9 cellular contexts compared by ENCODE assay signal in the genomic region with DNA sequence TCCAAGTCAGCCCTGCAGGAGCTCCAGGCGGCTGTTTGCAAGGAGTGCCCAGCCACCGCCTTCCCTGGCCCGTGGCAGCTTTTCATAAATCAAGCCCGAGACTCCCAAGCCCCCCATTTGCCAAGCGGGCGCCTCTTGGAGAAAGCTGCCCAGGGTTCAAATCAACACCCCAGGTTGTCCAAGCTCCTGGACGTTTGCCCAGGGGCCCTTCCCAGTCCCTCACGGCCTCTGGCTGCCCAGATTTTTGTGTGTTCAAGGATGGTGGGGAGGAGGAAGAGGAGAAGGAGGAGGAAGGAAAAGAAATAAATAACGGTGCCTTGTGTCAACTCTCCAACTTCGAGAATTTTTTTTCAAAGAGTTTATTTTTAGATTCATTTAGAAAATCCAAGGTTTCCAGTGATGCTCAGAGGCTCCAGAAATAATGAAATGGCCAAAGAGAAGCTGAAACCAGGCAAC.
DNase-seq lines count a peak whose midpoint lies in the region; ATAC-seq and TF ChIP-seq lines count a peak whose summit lies in the region.
"Had no signal": no experiment of that assay in that cellular context is flagged by ENCODE, and none has a peak within 500 bp of the region (broad histone marks: within the 10 kb centered on the region; RNA-seq: fewer than 3 reads in every experiment).

No MANE protein-coding gene starts in this region.

- H3K4me3 ChIP-seq in HAP-1 (peak overlapping the region; percentile 34), astrocyte of the cerebellum (ENCODE audit: low read depth, low read length) (peak overlapping the region; percentile 65), iPS-15b (ENCODE audit: low read depth, low read length) (peak overlapping the region; percentile 82), skeletal muscle cell (ENCODE audit: low read depth, low read length) (peak overlapping the region; percentile 58)

- H3K4me1 ChIP-seq in HAP-1, result peaks cover 20% of the 10 kb centered on the region
- H3K4me1 ChIP-seq in iPS-15b (ENCODE audit: control insufficient read depth, insufficient read depth, low read length), result peaks cover 4% of the 10 kb centered on the region

- no peaks in the 10 kb centered on the region for H3K27me3 ChIP-seq in HAP-1 (ENCODE audit: low read depth)
- peaks cover 63% of the 10 kb centered on the region for H3K27me3 ChIP-seq in iPS-15b (ENCODE audit: control insufficient read depth, insufficient read depth, low read length)

- no peak overlapping the region for H3K9ac ChIP-seq in iPS-15b (ENCODE audit: low read depth, low read length)

- in situ Hi-C loops in HAP-1 (cut with MboI; ENCODE audit: low sequenced_read_pairs), result no loop called here
- in situ Hi-C loops in astrocyte of the cerebellum (cut with HindIII; ENCODE audit: low sequenced_read_pairs), result no loop called here

- no peaks in the 10 kb centered on the region for H3K36me3 ChIP-seq in HAP-1 (replicated peaks)
- no peaks in the 10 kb centered on the region for H3K36me3 ChIP-seq in iPS-15b (ENCODE audit: control insufficient read depth, insufficient read depth, low read length)

- no peak for TF ChIP-seq CTCF in astrocyte of the cerebellum (IDR thresholded peaks at IDR 0.05; ENCODE audit: low read depth, low read length, missing control alignments)

- DNase-seq in HAP-1 (ENCODE audit: low spot score in 2 of 2), result no peak
- DNase-seq in astrocyte of the cerebellum (ENCODE audit: low read depth), result no peak
- DNase-seq in skeletal muscle cell (ENCODE audit: low read depth), result no peak
- no peak for DNase-seq in DMS79 treated with DMSO at 0.1 percent for 48 hours (lab: John Stamatoyannopoulos, UW)
- DNase-seq in NCI-H1436 treated with DMSO at 0.1 percent for 48 hours (lab: John Stamatoyannopoulos, UW), result no peak
- DNase-seq: stimulated activated CD4-positive, alpha-beta T cell treated with anti-CD3 and anti-CD28 coated beads, Interleukin-2, amount 100 ng/mL, for 48 hours had no signal

- no peaks in the 10 kb centered on the region for H3K9me3 ChIP-seq in HAP-1
- H3K9me3 ChIP-seq in iPS-15b (ENCODE audit: control insufficient read depth, insufficient read depth, low read length), result no peaks in the 10 kb centered on the region

- ATAC-seq in GM21825 (IDR thresholded peaks at IDR 0.05; ENCODE audit: unreplicated experiment) (no peak), HG03196 (IDR thresholded peaks at IDR 0.05; ENCODE audit: unreplicated experiment) (no peak)
